9 cellular contexts compared by ENCODE assay signal in the genomic region with DNA sequence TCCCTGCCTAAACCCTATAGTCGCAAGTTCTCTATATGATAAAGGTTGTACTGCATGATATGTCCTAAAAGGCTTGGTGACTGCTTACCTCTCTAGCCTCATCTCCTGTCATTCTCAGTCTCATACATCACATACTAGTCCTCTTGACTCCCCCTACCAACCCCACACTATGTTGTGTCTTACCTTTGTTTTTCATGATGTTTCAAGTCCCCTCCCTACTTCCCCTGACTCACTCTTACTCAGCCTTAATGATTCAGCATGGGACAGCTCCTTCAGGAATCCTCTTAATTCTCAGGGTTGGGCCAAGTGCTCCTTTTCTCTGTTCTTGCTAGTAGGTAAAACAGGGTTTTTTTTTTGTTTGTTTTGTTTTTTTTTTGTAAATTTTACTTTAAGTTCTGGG. TPM values are rescaled to one million over a fixed set of nuclear protein-coding genes. Genes with fewer than 3 reads are reported as not detected.
DNase-seq lines count a peak whose midpoint lies in the region; FAIRE-seq and TF ChIP-seq lines count a peak whose summit lies in the region.
"Had no signal": no experiment of that assay in that cellular context is flagged by ENCODE, and none has a peak within 500 bp of the region (broad histone marks: within the 10 kb centered on the region; RNA-seq: fewer than 3 reads in every experiment).

No MANE protein-coding gene starts in this region.

- POLR2A ChIA-PET in endothelial cell of umbilical vein (lab: Charles Lee) = interaction anchor here (0.7 kb wide), 1 partner anchor 12 kb away, joined by 3 read pairs; no protein-coding TSS in a partner anchor

- BruUV-seq in endothelial cell of umbilical vein (replicated peaks; lab: Mats Ljungman, UMichigan) = no TSS peak

- CTCF ChIA-PET in endothelial cell of umbilical vein (lab: Charles Lee) = interaction anchor here (0.7 kb wide), 1 partner anchor 19 kb away, joined by 3 read pairs; no protein-coding TSS in a partner anchor

- H3K27ac ChIP-seq in endothelial cell of umbilical vein (ENCODE audit: insufficient read depth, low read depth, low read length) (no peak overlapping the region), osteoblast (ENCODE audit: low read depth, low read length) (no peak overlapping the region)

- FAIRE-seq in GM19239 (lab: Jason Lieb, UNC) = peak; percentile 11
- peak; percentile 67 for FAIRE-seq in endothelial cell of umbilical vein (lab: Jason Lieb, UNC)

- no peak for TF ChIP-seq POLR2A in endothelial cell of umbilical vein (IDR thresholded peaks at IDR 0.05; ENCODE audit: low read depth, low read length)

- H3K9ac ChIP-seq in NT2/D1 (ENCODE audit: insufficient read length, low read depth) = no peak overlapping the region
- no peak overlapping the region for H3K9ac ChIP-seq in endothelial cell of umbilical vein (replicated peaks; ENCODE audit: extremely low read depth, insufficient read depth, low read length)

- H3K4me1 ChIP-seq in NT2/D1 (ENCODE audit: insufficient read depth, insufficient read length) = peaks cover 5% of the 10 kb centered on the region
- H3K4me1 ChIP-seq in endothelial cell of umbilical vein (ENCODE audit: control insufficient read depth, extremely low read depth, insufficient read depth, low read length) = peaks cover 27% of the 10 kb centered on the region
- peaks cover 19% of the 10 kb centered on the region for H3K4me1 ChIP-seq in osteoblast (ENCODE audit: insufficient read depth, low read length)

- H3K79me2 ChIP-seq in endothelial cell of umbilical vein (ENCODE audit: control insufficient read depth, insufficient read depth, low read length) (peaks cover 66% of the 10 kb centered on the region), osteoblast (ENCODE audit: insufficient read depth, low read length) (peaks cover 84% of the 10 kb centered on the region)

- H3K36me3 ChIP-seq in NT2/D1 (ENCODE audit: insufficient read depth, insufficient read length, low read length) (peaks cover 3% of the 10 kb centered on the region), endothelial cell of umbilical vein (ENCODE audit: control insufficient read depth in 2 of 2, extremely low read depth in 1 of 2, insufficient read depth in 2 of 2, low read length in 2 of 2) (no peaks in the 10 kb centered on the region), osteoblast (ENCODE audit: insufficient read depth, low read length) (no peaks in the 10 kb centered on the region)
- H3K36me3 ChIP-seq: Peyer's patch had no signal

- H4K20me1 ChIP-seq in endothelial cell of umbilical vein (replicated peaks; ENCODE audit: control insufficient read depth, extremely low read depth, insufficient read depth, low read length) (no peaks in the 10 kb centered on the region), osteoblast (ENCODE audit: insufficient read depth, low read length) (peaks cover 65% of the 10 kb centered on the region)

- no peak overlapping the region for H3K4me3 ChIP-seq in NT2/D1 (ENCODE audit: insufficient read length, low read depth)
- no peak overlapping the region for H3K4me3 ChIP-seq in endothelial cell of umbilical vein (replicated peaks in 1 of 3; ENCODE audit: insufficient read depth in 1 of 3, low read depth in 1 of 3, low read length in 3 of 3)
- H3K4me3 ChIP-seq in osteoblast (ENCODE audit: insufficient read depth, low read length) = no peak overlapping the region
- H3K4me3 ChIP-seq: Peyer's patch had no signal

- dilution Hi-C loops in endothelial cell of umbilical vein (cut with MboI; ENCODE audit: extremely low pct_ligation_motif_present, low sequenced_read_pairs) = no loop called here

- H2AFZ ChIP-seq in endothelial cell of umbilical vein (ENCODE audit: low read depth, low read length) (no peak overlapping the region), osteoblast (ENCODE audit: low read length) (no peak overlapping the region)

- DNase-seq in GM19239 (ENCODE audit: insufficient read length, low spot score) = no peak
- DNase-seq in NT2/D1 (ENCODE audit: low read depth, low spot score) = peak; percentile 20
- peak; percentile 76 for DNase-seq in endothelial cell of umbilical vein (ENCODE audit: low read depth, low spot score)
- DNase-seq in osteoblast (ENCODE audit: insufficient read length, low spot score, missing footprints) = peak; percentile 75
- DNase-seq in midbrain (lab: John Stamatoyannopoulos, UW) = no peak
- no peak for DNase-seq in DMS53 treated with DMSO at 0.1 percent for 48 hours (lab: John Stamatoyannopoulos, UW; ENCODE audit: unreplicated experiment)
- no peak for DNase-seq in DMS 273 treated with DMSO at 0.1 percent for 48 hours (lab: John Stamatoyannopoulos, UW)
- DNase-seq: amygdala had no signal

- intact Hi-C loops in endothelial cell of umbilical vein (cut with micrococcal nuclease) = no loop called here

- H3K9me1 ChIP-seq in endothelial cell of umbilical vein (replicated peaks; ENCODE audit: control insufficient read depth, extremely low read depth, insufficient read depth, low read length) = no peaks in the 10 kb centered on the region

- TF ChIP-seq CTCF in endothelial cell of umbilical vein (IDR thresholded peaks at IDR 0.05; ENCODE audit: extremely low read depth in 1 of 2, insufficient read depth in 1 of 2, low read depth in 1 of 2, low read length in 2 of 2) = no peak
- TF ChIP-seq CTCF in osteoblast (IDR thresholded peaks at IDR 0.05; ENCODE audit: extremely low read depth, low read depth, low read length) = no peak

- H3K27me3 ChIP-seq in NT2/D1 (ENCODE audit: insufficient read depth, insufficient read length) (no peaks in the 10 kb centered on the region), endothelial cell of umbilical vein (ENCODE audit: control insufficient read depth in 2 of 2, insufficient read depth in 2 of 2, low read length in 2 of 2) (no peaks in the 10 kb centered on the region), osteoblast (ENCODE audit: insufficient read depth, low read length) (no peaks in the 10 kb centered on the region)
- H3K27me3 ChIP-seq: Peyer's patch had no signal

- no peaks in the 10 kb centered on the region for H3K9me3 ChIP-seq in NT2/D1 (ENCODE audit: insufficient read depth, low read length)
- H3K9me3 ChIP-seq in endothelial cell of umbilical vein (replicated peaks; ENCODE audit: control insufficient read depth, insufficient read depth, low read length) = no peaks in the 10 kb centered on the region
- no peaks in the 10 kb centered on the region for H3K9me3 ChIP-seq in osteoblast (ENCODE audit: low read depth, low read length)
- H3K9me3 ChIP-seq: Peyer's patch had no signal

- no peak overlapping the region for H3K4me2 ChIP-seq in endothelial cell of umbilical vein (ENCODE audit: insufficient read depth, low read length)
- H3K4me2 ChIP-seq in osteoblast (ENCODE audit: insufficient read depth, low read length) = no peak overlapping the region

TF ChIP-seq in endothelial cell of umbilical vein, 7 proteins besides CTCF, POLR2A, EP300 and RAD21:
- TF ChIP-seq JUN (IDR thresholded peaks at IDR 0.05; ENCODE audit: borderline replicate concordance, insufficient read depth, insufficient read length, low read depth) (peak; percentile 66), GATA2 (IDR thresholded peaks at IDR 0.05; ENCODE audit: insufficient read depth, insufficient read length, low read depth, low read length) (peak; percentile 20), MYC (IDR thresholded peaks at IDR 0.05; ENCODE audit: low read depth, low read length) (no peak), EZH2 (IDR thresholded peaks at IDR 0.05; ENCODE audit: borderline replicate concordance, low read depth, low read length, severe bottlenecking) (no peak), FOS (IDR thresholded peaks at IDR 0.05; ENCODE audit: borderline replicate concordance, insufficient read depth, low read length) (peak; percentile 98)
- TF ChIP-seq, protein P1, sequence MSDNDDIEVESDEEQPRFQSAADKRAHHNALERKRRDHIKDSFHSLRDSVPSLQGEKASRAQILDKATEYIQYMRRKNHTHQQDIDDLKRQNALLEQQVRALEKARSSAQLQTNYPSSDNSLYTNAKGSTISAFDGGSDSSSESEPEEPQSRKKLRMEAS (IDR thresholded peaks at IDR 0.05; ENCODE audit: insufficient read depth, insufficient read length) = no peak

RNA-seq across cellular contexts. Expression of gene SLMAP, which starts 49.6 kb away (rescaled TPM):
- total RNA-seq in endothelial cell of umbilical vein (45.7 and 54.7 TPM in 2 replicates), osteoblast (43.9 and 50.7 TPM in 2 replicates)
- polyA plus RNA-seq in endothelial cell of umbilical vein = 9.8 and 11.3 TPM in 2 replicates
- polyA plus RNA-seq in endothelial cell of umbilical vein (2011; cell fraction: cytosol; rRNA removed) = 13.7 and 14.8 TPM in 2 replicates
- polyA plus RNA-seq in endothelial cell of umbilical vein (2011; cell fraction: nucleus; rRNA removed) = 33.7 and 43.3 TPM in 2 replicates
- 18.9 and 23.8 TPM in 2 replicates for polyA plus RNA-seq in endothelial cell of umbilical vein (2012)
- polyA minus RNA-seq in endothelial cell of umbilical vein = 72.2 and 73.0 TPM in 2 replicates
- polyA minus RNA-seq in endothelial cell of umbilical vein (2011; cell fraction: cytosol; rRNA and poly(A)+ RNA removed) = 34.3 TPM
- 82.7 and 108 TPM in 2 replicates for polyA minus RNA-seq in endothelial cell of umbilical vein (2011; cell fraction: nucleus; rRNA and poly(A)+ RNA removed)

Comparison
In these comparisons a context has a peak if more than half of its experiments do, and no peak if none do; other contexts are left out.
1. DNase-seq: peak in NT2/D1 (single experiment), endothelial cell of umbilical vein (single experiment) and osteoblast (single experiment); none in GM19239 (single experiment), midbrain (single experiment), DMS53 treated with DMSO at 0.1 percent for 48 hours (single experiment) and DMS 273 treated with DMSO at 0.1 percent for 48 hours (single experiment).